In genomic region chr3:5391226-5391625, GRCh38 we compare ENCODE assay signal across 25 cellular contexts.
"Had no signal": no experiment of that assay in that cellular context is flagged by ENCODE, and none has a peak within 500 bp of the region (broad histone marks: within the 10 kb centered on the region; RNA-seq: fewer than 3 reads in every experiment).

No MANE protein-coding gene starts in this region.

- ATAC-seq: esophagus mucosa; foreskin keratinocyte; gastroesophageal sphincter; heart left ventricle; left cardiac atrium; left lung; natural killer cell; pancreas; right lobe of liver; stimulated activated effector memory CD8-positive, alpha-beta T cell treated with anti-CD3 and anti-CD28 coated beads, Interleukin-12 subunit alpha, Interleukin-12 subunit beta, amount 100 ng/mL, for 72 hours had no signal

- H3K27ac ChIP-seq: colonic mucosa, epithelial cell of prostate, foreskin keratinocyte, gastroesophageal sphincter, heart left ventricle, hepatocyte, left lung, neutrophil, pancreas, right lobe of liver, thoracic aorta, transverse colon, vagina had no signal

- H3K27me3 Mint-ChIP-seq: dendritic cell treated with granulocyte-macrophage colony-stimulating factor and Interleukin-4, amounts not matched to agents 40 ng/mL and 50 ng/mL, for 4 days; stimulated activated naive CD8-positive, alpha-beta T cell treated with anti-CD3 and anti-CD28 coated beads, Interleukin-15, Interleukin-2, amounts not matched to agents 100 ng/mL and 50 ng/mL, for 24 hours had no signal

- H3K36me3 ChIP-seq: colonic mucosa, gastroesophageal sphincter, heart left ventricle, left lung, neutrophil, pancreas, right lobe of liver, thoracic aorta, transverse colon, vagina had no signal

- H3K9me3 Mint-ChIP-seq: dendritic cell treated with granulocyte-macrophage colony-stimulating factor and Interleukin-4, amounts not matched to agents 40 ng/mL and 50 ng/mL, for 4 days; endodermal cell; natural killer cell; neural crest cell; stimulated activated effector memory CD8-positive, alpha-beta T cell treated with anti-CD3 and anti-CD28 coated beads, Interleukin-12 subunit alpha, Interleukin-12 subunit beta, amount 100 ng/mL, for 72 hours; stimulated activated naive CD8-positive, alpha-beta T cell treated with anti-CD3 and anti-CD28 coated beads, Interleukin-15, Interleukin-2, amounts not matched to agents 100 ng/mL and 50 ng/mL, for 24 hours had no signal

- H3K4me3 ChIP-seq: colonic mucosa, gastroesophageal sphincter, heart left ventricle, hepatocyte, left lung, pancreas, right lobe of liver, thoracic aorta, transverse colon, vagina had no signal

- H3K27me3 ChIP-seq: colonic mucosa, foreskin keratinocyte, gastroesophageal sphincter, heart left ventricle, hepatocyte, left lung, neutrophil, pancreas, right lobe of liver, transverse colon, vagina had no signal

- H3K4me1 Mint-ChIP-seq: neural crest cell; stimulated activated effector memory CD8-positive, alpha-beta T cell treated with anti-CD3 and anti-CD28 coated beads, Interleukin-12 subunit alpha, Interleukin-12 subunit beta, amount 100 ng/mL, for 72 hours had no signal

- H3K4me1 ChIP-seq: colonic mucosa, gastroesophageal sphincter, heart left ventricle, left lung, pancreas, right lobe of liver, transverse colon, vagina had no signal

- DNase-seq: colonic mucosa; effector CD8-positive, alpha-beta T cell; endodermal cell; foreskin keratinocyte; heart left ventricle; left cardiac atrium; left lung; natural killer cell; pancreas; right lobe of liver; small intestine; stimulated activated CD4-positive, alpha-beta T cell treated with anti-CD3 and anti-CD28 coated beads, Interleukin-15, amount 100 ng/mL, for 24 hours; stimulated activated CD4-positive, alpha-beta T cell treated with anti-CD3 and anti-CD28 coated beads, Interleukin-4, amount 100 ng/mL, for 1 hour; transverse colon had no signal

- H3K27ac Mint-ChIP-seq: dendritic cell treated with granulocyte-macrophage colony-stimulating factor and Interleukin-4, amounts not matched to agents 40 ng/mL and 50 ng/mL, for 4 days; endodermal cell; natural killer cell; stimulated activated effector memory CD8-positive, alpha-beta T cell treated with anti-CD3 and anti-CD28 coated beads, Interleukin-12 subunit alpha, Interleukin-12 subunit beta, amount 100 ng/mL, for 72 hours; stimulated activated naive CD8-positive, alpha-beta T cell treated with anti-CD3 and anti-CD28 coated beads, Interleukin-15, Interleukin-2, amounts not matched to agents 100 ng/mL and 50 ng/mL, for 24 hours had no signal

- H3K9me3 ChIP-seq: colonic mucosa, gastroesophageal sphincter, heart left ventricle, left lung, neutrophil, pancreas, right lobe of liver, thoracic aorta, transverse colon, vagina had no signal

- H3K36me3 Mint-ChIP-seq: natural killer cell; stimulated activated effector memory CD8-positive, alpha-beta T cell treated with anti-CD3 and anti-CD28 coated beads, Interleukin-12 subunit alpha, Interleukin-12 subunit beta, amount 100 ng/mL, for 72 hours had no signal

- H3K4me3 Mint-ChIP-seq: dendritic cell treated with granulocyte-macrophage colony-stimulating factor and Interleukin-4, amounts not matched to agents 40 ng/mL and 50 ng/mL, for 4 days; endodermal cell; natural killer cell; neural crest cell; stimulated activated effector memory CD8-positive, alpha-beta T cell treated with anti-CD3 and anti-CD28 coated beads, Interleukin-12 subunit alpha, Interleukin-12 subunit beta, amount 100 ng/mL, for 72 hours; stimulated activated naive CD8-positive, alpha-beta T cell treated with anti-CD3 and anti-CD28 coated beads, Interleukin-15, Interleukin-2, amounts not matched to agents 100 ng/mL and 50 ng/mL, for 24 hours had no signal
